ENCODE assay signal across 30 cellular contexts in the genomic region with DNA sequence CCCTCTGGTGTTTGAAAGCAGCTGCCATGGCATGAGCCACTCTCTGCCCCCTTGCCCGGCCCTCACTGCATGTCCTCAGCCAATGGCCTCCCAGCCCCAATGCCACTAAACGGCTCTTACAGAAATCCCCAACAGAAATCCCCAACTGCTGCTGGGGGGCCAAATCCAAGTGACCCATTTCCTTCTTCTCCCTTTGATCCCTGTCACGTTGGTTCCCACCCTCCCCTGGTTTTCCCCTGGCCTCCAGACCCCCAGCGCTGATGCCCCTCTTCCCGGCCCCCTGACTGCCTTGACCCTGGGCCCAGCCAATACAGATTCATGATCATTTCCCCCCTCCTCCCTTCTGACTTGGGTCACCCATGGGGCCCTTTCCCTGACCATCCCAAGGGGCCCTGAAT. TPM values are rescaled to one million over a fixed set of nuclear protein-coding genes. Genes with fewer than 3 reads are reported as not detected.
DNase-seq lines count a peak whose midpoint lies in the region; TF ChIP-seq lines count a peak whose summit lies in the region.
"Had no signal": no experiment of that assay in that cellular context is flagged by ENCODE, and none has a peak within 500 bp of the region (broad histone marks: within the 10 kb centered on the region; RNA-seq: fewer than 3 reads in every experiment).

No MANE protein-coding gene starts in this region.

- TF ChIP-seq CTCF in GM13977 (IDR thresholded peaks at IDR 0.05; ENCODE audit: extremely low read depth, insufficient read depth, missing control alignments), result no peak
- TF ChIP-seq CTCF in suprapubic skin (IDR thresholded peaks at IDR 0.05), result no peak

- H3K9ac ChIP-seq in neuronal stem cell (ENCODE audit: low read depth, low read length, poor library complexity), result no peak overlapping the region
- H3K9ac ChIP-seq: KMS-11 had no signal

- peaks cover 10% of the 10 kb centered on the region for H3K9me3 Mint-ChIP-seq in activated T-cell treated with anti-CD3 and anti-CD28 coated beads, Interleukin-2, amount 50 U/mL, for 24 hours

- TF ChIP-seq EP300 in suprapubic skin (IDR thresholded peaks at IDR 0.05), result no peak

- H2BK12ac ChIP-seq in neuronal stem cell (ENCODE audit: low read length), result no peak overlapping the region

- no peak overlapping the region for H2BK120ac ChIP-seq in neuronal stem cell (ENCODE audit: low read depth, low read length)

- in situ Hi-C loops in GM13977 (cut with MboI; ENCODE audit: low pct_unique_long_range_greater_than_20kb, low sequenced_read_pairs, unreplicated experiment), result no loop called here

- no peaks in the 10 kb centered on the region for H3K79me1 ChIP-seq in neuronal stem cell (ENCODE audit: low read depth, low read length)

- no peak overlapping the region for H3K18ac ChIP-seq in neuronal stem cell (ENCODE audit: low read length)

- H3K27ac ChIP-seq in neuronal stem cell (replicated peaks; ENCODE audit: low read length) (no peak overlapping the region), suprapubic skin (no peak overlapping the region)
- H3K27ac ChIP-seq: HL-60, KMS-11 had no signal

- H3K4me1 ChIP-seq in neuronal stem cell (ENCODE audit: control insufficient read depth in 2 of 2, insufficient read depth in 1 of 2, low read depth in 1 of 2, low read length in 2 of 2), result no peaks in the 10 kb centered on the region
- no peaks in the 10 kb centered on the region for H3K4me1 ChIP-seq in suprapubic skin

- H3K14ac ChIP-seq in neuronal stem cell (ENCODE audit: low read length), result no peak overlapping the region

- H3K23ac ChIP-seq in neuronal stem cell (ENCODE audit: low read depth, low read length, poor library complexity), result no peak overlapping the region

- H3K36me3 Mint-ChIP-seq in activated T-cell treated with anti-CD3 and anti-CD28 coated beads, Interleukin-2, amount 50 U/mL, for 24 hours (ENCODE audit: low read depth), result no peaks in the 10 kb centered on the region
- H3K36me3 Mint-ChIP-seq: CD14-positive monocyte, IgD-negative memory B cell had no signal

- H3K4me3 Mint-ChIP-seq in activated T-cell treated with anti-CD3 and anti-CD28 coated beads, Interleukin-2, amount 50 U/mL, for 24 hours, result no peak overlapping the region
- H3K4me3 Mint-ChIP-seq: CD14-positive monocyte; CD8-positive, alpha-beta memory T cell; IgD-negative memory B cell had no signal

- H4K8ac ChIP-seq in neuronal stem cell (ENCODE audit: low read depth, low read length), result no peak overlapping the region

- H3K4me3 ChIP-seq in neuronal stem cell (ENCODE audit: low read length in 2 of 2) (no peak overlapping the region), suprapubic skin (no peak overlapping the region)

- WGBS in neuronal stem cell (ENCODE audit: extremely low coverage in 2 of 2, insufficient read length in 2 of 2, insufficient replicate concordance in 1 of 2), 2 donors, result no CpG with 5 or more reads among the region's 5 CpGs
- WGBS in suprapubic skin, result 82% methylated on average over 5 of the region's 5 CpGs

- no peaks in the 10 kb centered on the region for H3K4me1 Mint-ChIP-seq in activated T-cell treated with anti-CD3 and anti-CD28 coated beads, Interleukin-2, amount 50 U/mL, for 24 hours (ENCODE audit: low read depth)
- H3K4me1 Mint-ChIP-seq: CD14-positive monocyte; CD8-positive, alpha-beta memory T cell; IgD-negative memory B cell had no signal

- no peak overlapping the region for H3K27ac Mint-ChIP-seq in activated T-cell treated with anti-CD3 and anti-CD28 coated beads, Interleukin-2, amount 50 U/mL, for 24 hours
- H3K27ac Mint-ChIP-seq: CD14-positive monocyte; CD8-positive, alpha-beta memory T cell; IgD-negative memory B cell had no signal

- TF ChIP-seq POLR2A in suprapubic skin (IDR thresholded peaks at IDR 0.05), result no peak

- no peaks in the 10 kb centered on the region for H3K27me3 Mint-ChIP-seq in activated T-cell treated with anti-CD3 and anti-CD28 coated beads, Interleukin-2, amount 50 U/mL, for 24 hours

- no peak overlapping the region for H2AFZ ChIP-seq in neuronal stem cell (ENCODE audit: low read length)

- H2BK15ac ChIP-seq in neuronal stem cell (ENCODE audit: low read length), result no peak overlapping the region

- no peak overlapping the region for H3K4ac ChIP-seq in neuronal stem cell (ENCODE audit: low read length)

- H2BK5ac ChIP-seq in neuronal stem cell (ENCODE audit: low read length), result no peak overlapping the region

- peaks cover 0 to 7% of the 10 kb centered on the region in 2 donors for H3K9me3 ChIP-seq in neuronal stem cell (replicated peaks in 1 of 2; ENCODE audit: control insufficient read depth in 2 of 2, insufficient read depth in 1 of 2, low read depth in 1 of 2, low read length in 2 of 2)
- peaks cover 6% of the 10 kb centered on the region for H3K9me3 ChIP-seq in suprapubic skin
- H3K9me3 ChIP-seq: BE2C had no signal

- DNase-seq in activated T-cell treated with anti-CD3 and anti-CD28 coated beads, Interleukin-2, amount 50 U/mL, for 24 hours, result peak; percentile 9
- DNase-seq in activated T-cell treated with anti-CD3 and anti-CD28 coated beads for 4 hours (no peak), GM13977 (ENCODE audit: low spot score) (peak; percentile 12), neuronal stem cell (ENCODE audit: low spot score) (no peak), suprapubic skin (ENCODE audit: low spot score in 2 of 2) (peak; percentile 29 to 65), HK-2 (ENCODE audit: unreplicated experiment) (no peak), OCI-M1 (lab: John Stamatoyannopoulos, UW) (no peak)
- no peak for DNase-seq in stimulated activated CD4-positive, alpha-beta T cell treated with anti-CD3 and anti-CD28 coated beads, Interleukin-1b, Interleukin-23, amount 100 ng/mL, for 48 hours
- DNase-seq: 8988T; ACHN; BE2C; CD8-positive, alpha-beta memory T cell; DMS153; DND-41; GOT3; HCEC 1CT; MM.1S; NCI-H1694; NCI-H2029 treated with DMSO at 0.1 percent for 48 hours; NCI-H446 treated with DMSO at 0.1 percent for 48 hours; NCI-H526; NCI-H82; NK-92 treated with Interleukin-12 subunit alpha and Interleukin-12 subunit beta, amount 100 ng/mL, for 24 hours; RPMI8226; SHP77 had no signal

- H3K36me3 ChIP-seq in neuronal stem cell (replicated peaks in 1 of 2; ENCODE audit: control insufficient read depth in 2 of 2, insufficient read depth in 2 of 2, low read length in 2 of 2) (no peaks in the 10 kb centered on the region), suprapubic skin (no peaks in the 10 kb centered on the region)
- H3K36me3 ChIP-seq: BE2C had no signal

- peaks cover 0 to 5% (median 4%) of the 10 kb centered on the region in 3 experiments for H3K27me3 ChIP-seq in neuronal stem cell (ENCODE audit: control insufficient read depth in 3 of 3, insufficient read depth in 3 of 3, low read depth in 1 of 3, low read length in 3 of 3)
- H3K27me3 ChIP-seq in suprapubic skin, result peaks cover 19% of the 10 kb centered on the region
- H3K27me3 ChIP-seq: BE2C had no signal

- H2AK5ac ChIP-seq in neuronal stem cell (ENCODE audit: low read depth, low read length), result no peak overlapping the region

- H3K4me2 ChIP-seq in neuronal stem cell (ENCODE audit: insufficient read depth, low read length, poor library complexity, severe bottlenecking), result no peak overlapping the region
- H3K4me2 ChIP-seq: KMS-11 had no signal

- peak overlapping the region; percentile 8 for H4K91ac ChIP-seq in neuronal stem cell (ENCODE audit: low read depth, low read length, poor library complexity)

RNA-seq across cellular contexts. Expression of a gene that starts 30.9 kb away (rescaled TPM):
- not detected for polyA plus RNA-seq in neuronal stem cell (2013, experiment 1 of 2)
- polyA plus RNA-seq in neuronal stem cell (2013, experiment 2 of 2), result not detected
- not detected for total RNA-seq in suprapubic skin
- total RNA-seq: CD8-positive, alpha-beta memory T cell; SK-MEL-5 had no signal
- polyA plus RNA-seq: CD14-positive monocyte; CD8-positive, alpha-beta memory T cell; IgD-negative memory B cell had no signal

Comparison
In these comparisons a context has a peak if more than half of its experiments do, and no peak if none do; other contexts are left out.
1. DNase-seq: peak in activated T-cell treated with anti-CD3 and anti-CD28 coated beads, Interleukin-2, amount 50 U/mL, for 24 hours (single experiment), GM13977 (single experiment) and suprapubic skin (2 of 2); none in activated T-cell treated with anti-CD3 and anti-CD28 coated beads for 4 hours (single experiment), neuronal stem cell (single experiment), HK-2 (single experiment), stimulated activated CD4-positive, alpha-beta T cell treated with anti-CD3 and anti-CD28 coated beads, Interleukin-1b, Interleukin-23, amount 100 ng/mL, for 48 hours (single experiment) and OCI-M1 (single experiment).